28 cellular contexts compared by ENCODE assay signal in genomic region chr13:38952827-38953226, GRCh38. TPM values are rescaled to one million over a fixed set of nuclear protein-coding genes. Genes with fewer than 3 reads are reported as not detected.
"Had no signal": no experiment of that assay in that cellular context is flagged by ENCODE, and none has a peak within 500 bp of the region (broad histone marks: within the 10 kb centered on the region; RNA-seq: fewer than 3 reads in every experiment).

No MANE protein-coding gene starts in this region.

- DNase-seq: activated CD4-positive, alpha-beta T cell treated with anti-CD3 and anti-CD28 coated beads for 1 hour; activated CD4-positive, alpha-beta T cell treated with anti-CD3 and anti-CD28 coated beads, Interleukin-2, amount 50 U/mL, for 1 hour; activated CD8-positive, alpha-beta T cell treated with anti-CD3 and anti-CD28 coated beads, Interleukin-2, amount 10 ng/mL, durations not matched to agents 7 days and 5 days; activated gamma-delta T cell; activated naive CD4-positive, alpha-beta T cell treated with anti-CD3 and anti-CD28 coated beads, Interleukin-2, amount 50 U/mL, for 16 hours; activated naive CD8-positive, alpha-beta T cell treated with anti-CD3 and anti-CD28 coated beads, Interleukin-2, amount 50 U/mL, for 24 hours; anterior cingulate cortex; body of pancreas; caudate nucleus; colonic mucosa; endodermal cell; foreskin fibroblast; kidney glomerular epithelial cell; left ventricle myocardium inferior; ovary; right cardiac atrium; stimulated activated CD4-positive, alpha-beta T cell treated with anti-CD3 and anti-CD28 coated beads, Interleukin-4, amount 100 ng/mL, for 4 hours; stimulated activated naive CD8-positive, alpha-beta T cell treated with anti-CD3 and anti-CD28 coated beads, Interleukin-15, Interleukin-2, amounts not matched to agents 100 U/mL and 50 U/mL, for 24 hours; T-helper 1 cell; upper lobe of right lung had no signal

- H3K27ac ChIP-seq: colonic mucosa, left ventricle myocardium inferior, neutrophil, ovary, upper lobe of right lung had no signal

RNA-seq across cellular contexts. Expression of gene STOML3, which starts 37.8 kb away (rescaled TPM):
- total RNA-seq: activated CD8-positive, alpha-beta T cell treated with anti-CD3 and anti-CD28 coated beads, Interleukin-2, amount 10 ng/mL, durations not matched to agents 7 days and 5 days; activated T-helper 1 cell treated with anti-CD3 and anti-CD28 coated beads, Interleukin-12 subunit alpha, Interleukin-12 subunit beta, Interleukin-2, Interleukin-4 antibody, amounts not matched to agents 30 ng/mL and 10 ng/mL and 1 ng/mL, durations not matched to agents 14 hours and 24 hours and 36 hours; body of pancreas; colonic mucosa; endodermal cell; epithelial cell of proximal tubule; fibroblast of lung; left ventricle myocardium inferior; lung microvascular endothelial cell; myocyte; pulmonary artery endothelial cell; right cardiac atrium; subcutaneous adipose tissue; upper lobe of right lung had no signal
